In the genomic region with DNA sequence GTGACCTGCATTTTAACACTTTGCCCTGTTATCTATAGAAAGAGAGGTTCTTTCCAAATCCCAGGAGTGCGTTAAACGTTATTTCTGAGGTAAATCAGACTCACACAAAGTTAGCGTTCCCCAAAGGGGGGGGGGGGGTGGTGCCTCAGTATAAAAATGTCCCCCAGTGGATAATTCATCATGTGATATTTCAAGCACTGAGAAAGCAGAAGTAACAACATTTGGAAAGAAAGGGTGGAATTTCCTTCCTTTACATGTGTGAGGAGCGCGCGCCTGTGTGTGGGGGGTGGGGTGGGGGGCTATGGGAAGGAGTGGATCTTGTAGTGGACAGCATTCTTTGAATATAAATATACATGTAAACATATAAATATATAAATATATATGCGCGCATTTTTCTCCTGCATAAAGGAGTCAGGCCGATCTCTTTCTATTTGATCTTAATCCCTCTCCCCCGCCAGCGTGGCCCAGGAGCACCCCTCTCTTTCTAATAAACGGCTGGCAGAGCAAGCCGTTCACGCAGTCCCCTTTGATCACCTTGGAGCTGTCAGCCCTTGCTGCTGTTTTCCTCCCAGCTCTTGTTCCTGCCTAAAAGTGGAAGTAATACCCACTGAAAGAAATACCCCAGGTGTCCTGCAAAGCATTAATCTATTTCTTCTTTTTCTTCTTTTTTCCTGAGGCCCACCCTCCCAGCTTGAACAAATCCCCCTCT, we compare ENCODE assay signal across 9 cellular contexts.
DNase-seq lines count a peak whose midpoint lies in the region; ATAC-seq, FAIRE-seq and TF ChIP-seq lines count a peak whose summit lies in the region.
"Had no signal": no experiment of that assay in that cellular context is flagged by ENCODE, and none has a peak within 500 bp of the region (broad histone marks: within the 10 kb centered on the region; RNA-seq: fewer than 3 reads in every experiment).

No MANE protein-coding gene starts in this region.

- H3K36me3 Mint-ChIP-seq in CD8-positive, alpha-beta memory T cell, result no peaks in the 10 kb centered on the region
- H3K36me3 Mint-ChIP-seq in activated naive CD8-positive, alpha-beta T cell treated with anti-CD3 and anti-CD28 coated beads, Interleukin-2, amount 50 U/mL, for 24 hours (ENCODE audit: low read depth), result no peaks in the 10 kb centered on the region

- H3K4me1 ChIP-seq in CD8-positive, alpha-beta memory T cell (ENCODE audit: insufficient read depth, low read length), result no peaks in the 10 kb centered on the region
- H3K4me1 ChIP-seq in iPS-20b (ENCODE audit: insufficient read depth, low read length) (peaks cover 21% of the 10 kb centered on the region), stomach smooth muscle (ENCODE audit: control insufficient read depth, insufficient read depth, low read length) (no peaks in the 10 kb centered on the region)

- peak overlapping the region; percentile 84 for H3K9ac ChIP-seq in iPS-20b (ENCODE audit: low read depth, low read length)
- peak overlapping the region in 1 of 2 donors; percentile 59 for H3K9ac ChIP-seq in stomach smooth muscle (ENCODE audit: low read length in 2 of 2)

- H3K36me3 ChIP-seq in CD8-positive, alpha-beta memory T cell (ENCODE audit: insufficient read depth, low read length), result no peaks in the 10 kb centered on the region
- no peaks in the 10 kb centered on the region for H3K36me3 ChIP-seq in iPS-20b (ENCODE audit: insufficient read depth, low read depth, low read length)
- H3K36me3 ChIP-seq in stomach smooth muscle (ENCODE audit: control insufficient read depth in 2 of 2, insufficient read depth in 2 of 2, low read length in 2 of 2), result no peaks in the 10 kb centered on the region

- peaks cover 18 to 46% of the 10 kb centered on the region in 2 donors for H3K27me3 Mint-ChIP-seq in CD8-positive, alpha-beta memory T cell
- H3K27me3 Mint-ChIP-seq in activated naive CD8-positive, alpha-beta T cell treated with anti-CD3 and anti-CD28 coated beads, Interleukin-2, amount 50 U/mL, for 24 hours, result peaks cover 34% of the 10 kb centered on the region

- peaks cover 0 to 5% (median 0%) of the 10 kb centered on the region in 5 donors for H3K9me3 Mint-ChIP-seq in CD8-positive, alpha-beta memory T cell
- peaks cover 6% of the 10 kb centered on the region for H3K9me3 Mint-ChIP-seq in activated naive CD8-positive, alpha-beta T cell treated with anti-CD3 and anti-CD28 coated beads, Interleukin-2, amount 50 U/mL, for 24 hours

- H3K4me1 Mint-ChIP-seq in CD8-positive, alpha-beta memory T cell, result peaks cover 4 to 12% (median 9%) of the 10 kb centered on the region in 3 donors
- H3K4me1 Mint-ChIP-seq in activated naive CD8-positive, alpha-beta T cell treated with anti-CD3 and anti-CD28 coated beads, Interleukin-2, amount 50 U/mL, for 24 hours, result peaks cover 33% of the 10 kb centered on the region

- no peak for TF ChIP-seq POLR2A in GM12892 (IDR thresholded peaks at IDR 0.05; ENCODE audit: low read depth, low read length)

- DNase-seq in CD8-positive, alpha-beta memory T cell, result no peak
- DNase-seq in HT-29 (ENCODE audit: low spot score) (peak; percentile 33), cerebellar nuclear complex (lab: John Stamatoyannopoulos, UW) (no peak), NCI-H2029 treated with DMSO at 0.1 percent for 48 hours (lab: John Stamatoyannopoulos, UW) (no peak), GM12892 (ENCODE audit: insufficient read length) (no peak)
- peak; percentile 8 for DNase-seq in activated naive CD8-positive, alpha-beta T cell treated with anti-CD3 and anti-CD28 coated beads, Interleukin-2, amount 50 U/mL, for 24 hours

- peak overlapping the region in 1 of 8 donors; percentile 71 for H3K27ac Mint-ChIP-seq in CD8-positive, alpha-beta memory T cell
- H3K27ac Mint-ChIP-seq in activated naive CD8-positive, alpha-beta T cell treated with anti-CD3 and anti-CD28 coated beads, Interleukin-2, amount 50 U/mL, for 24 hours, result peak overlapping the region; percentile 81

- H3K27ac ChIP-seq in CD8-positive, alpha-beta memory T cell (ENCODE audit: low read depth, low read length), result no peak overlapping the region
- no peak overlapping the region for H3K27ac ChIP-seq in iPS-20b (ENCODE audit: low read length)
- H3K27ac ChIP-seq in stomach smooth muscle (ENCODE audit: low read length), result no peak overlapping the region

- ATAC-seq in activated naive CD8-positive, alpha-beta T cell treated with anti-CD3 and anti-CD28 coated beads, Interleukin-2, amount 50 U/mL, for 24 hours, result no peak

- POLR2A ChIA-PET in CD8-positive, alpha-beta memory T cell (lab: Charles Lee), result no interaction called here

- H3K9me3 ChIP-seq in CD8-positive, alpha-beta memory T cell (ENCODE audit: low read length), result no peaks in the 10 kb centered on the region
- H3K9me3 ChIP-seq in iPS-20b (ENCODE audit: insufficient read depth, low read depth, low read length) (no peaks in the 10 kb centered on the region), stomach smooth muscle (ENCODE audit: control insufficient read depth in 2 of 2, low read length in 2 of 2) (no peaks in the 10 kb centered on the region)

- FAIRE-seq in GM12892 (lab: Jason Lieb, UNC), result no peak
- FAIRE-seq: endothelial cell of umbilical vein had no signal

- peaks cover 4% of the 10 kb centered on the region for H3K27me3 ChIP-seq in CD8-positive, alpha-beta memory T cell (ENCODE audit: insufficient read depth, low read length, poor library complexity, severe bottlenecking)
- H3K27me3 ChIP-seq in iPS-20b (ENCODE audit: insufficient read depth, low read length) (peaks cover 8% of the 10 kb centered on the region; the same call in 1 of the 2 replicates), stomach smooth muscle (ENCODE audit: control insufficient read depth in 1 of 2, insufficient read depth in 2 of 2, low read length in 2 of 2) (no peaks in the 10 kb centered on the region)

- CTCF ChIA-PET in CD8-positive, alpha-beta memory T cell (lab: Charles Lee), result no interaction called here

- no peak overlapping the region for H3K4me3 ChIP-seq in CD8-positive, alpha-beta memory T cell (ENCODE audit: low read length)
- H3K4me3 ChIP-seq in iPS-20b (ENCODE audit: low read length) (peak overlapping the region; percentile 82), stomach smooth muscle (ENCODE audit: low read length in 2 of 2) (peak overlapping the region; percentile 68 to 82)

- H3K4me3 Mint-ChIP-seq in CD8-positive, alpha-beta memory T cell, result peak overlapping the region in 4 of 7 donors; percentile 13 to 80 (median 48)
- H3K4me3 Mint-ChIP-seq in activated naive CD8-positive, alpha-beta T cell treated with anti-CD3 and anti-CD28 coated beads, Interleukin-2, amount 50 U/mL, for 24 hours, result peak overlapping the region; percentile 75

Comparison
In these comparisons a context has a peak if more than half of its experiments do, and no peak if none do; other contexts are left out.
1. DNase-seq: peak in HT-29 (single experiment) and activated naive CD8-positive, alpha-beta T cell treated with anti-CD3 and anti-CD28 coated beads, Interleukin-2, amount 50 U/mL, for 24 hours (single experiment); none in CD8-positive, alpha-beta memory T cell (0 of 5), cerebellar nuclear complex (0 of 2), NCI-H2029 treated with DMSO at 0.1 percent for 48 hours (single experiment) and GM12892 (single experiment).